ENCODE assay signal across 24 cellular contexts in the genomic region with DNA sequence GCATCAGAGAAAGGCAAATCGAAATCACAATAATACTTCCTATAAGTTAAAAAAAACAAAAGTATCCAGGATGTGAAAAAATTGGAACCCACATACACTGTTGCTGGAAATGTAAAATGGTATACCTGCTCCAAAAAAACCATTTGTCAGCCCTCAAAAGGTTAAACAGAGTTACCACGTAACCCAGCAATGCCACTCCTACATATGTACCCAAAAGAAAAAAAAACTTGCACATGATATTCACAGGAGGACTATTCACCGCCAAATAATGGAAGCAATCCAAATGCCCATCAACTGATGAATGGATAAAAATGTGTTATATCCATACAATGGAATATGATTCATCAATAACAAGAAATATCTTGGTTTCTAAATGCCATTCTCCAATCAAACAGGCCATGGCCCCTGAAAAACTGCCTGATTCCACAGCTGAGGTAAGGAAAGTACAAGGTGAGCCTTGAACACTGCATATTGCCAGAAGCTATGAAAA. TPM values are rescaled to one million over a fixed set of nuclear protein-coding genes. Genes with fewer than 3 reads are reported as not detected.
DNase-seq lines count a peak whose midpoint lies in the region; ATAC-seq, FAIRE-seq and TF ChIP-seq lines count a peak whose summit lies in the region.
"Had no signal": no experiment of that assay in that cellular context is flagged by ENCODE, and none has a peak within 500 bp of the region (broad histone marks: within the 10 kb centered on the region; RNA-seq: fewer than 3 reads in every experiment).

No MANE protein-coding gene starts in this region.

- FAIRE-seq in bronchial epithelial cell (lab: Jason Lieb, UNC) (no peak), HTR-8/SVneo (lab: Jason Lieb, UNC) (no peak)
- FAIRE-seq: GM12891, RCC 7860 had no signal

- peaks cover 82% of the 10 kb centered on the region for H3K36me3 Mint-ChIP-seq in activated T-cell treated with anti-CD3 and anti-CD28 coated beads, Interleukin-2, amount 50 U/mL, for 24 hours (ENCODE audit: low read depth)
- peaks cover 20 to 44% of the 10 kb centered on the region in 2 donors for H3K36me3 Mint-ChIP-seq in stimulated activated naive B cell treated with anti-CD40 and anti-IgM and Interleukin-4, amounts not matched to agents 10 μg/mL and 1 μg/mL and 100 μg/mL, for 72 hours

- H3K4me1 ChIP-seq in HEK293 (ENCODE audit: control insufficient read depth, insufficient read depth, low read length): no peaks in the 10 kb centered on the region
- H3K4me1 ChIP-seq: BLaER1 treated with 17β-estradiol and CSF1 and Interleukin-3, amounts not matched to agents 10 nM and 100 nM had no signal

- no peaks in the 10 kb centered on the region for H3K9me3 ChIP-seq in HEK293 (ENCODE audit: control insufficient read depth, insufficient read depth, low read depth, low read length)
- H3K9me3 ChIP-seq: BLaER1 treated with 17β-estradiol and CSF1 and Interleukin-3, amounts not matched to agents 10 nM and 100 nM had no signal

- no peaks in the 10 kb centered on the region for H3K27me3 ChIP-seq in bronchial epithelial cell (ENCODE audit: control insufficient read depth, insufficient read depth, low read length)
- H3K27me3 ChIP-seq: BLaER1 treated with 17β-estradiol and CSF1 and Interleukin-3, amounts not matched to agents 10 nM and 100 nM had no signal

- H3K27ac Mint-ChIP-seq in activated T-cell treated with anti-CD3 and anti-CD28 coated beads, Interleukin-2, amount 50 U/mL, for 24 hours: peak overlapping the region; percentile 18
- H3K27ac Mint-ChIP-seq in stimulated activated naive B cell treated with anti-CD40 and anti-IgM and Interleukin-4, amounts not matched to agents 10 μg/mL and 1 μg/mL and 100 μg/mL, for 72 hours: peak overlapping the region; percentile 44

- no peak for ATAC-seq in stimulated activated naive B cell treated with anti-CD40 and anti-IgM and Interleukin-4, amounts not matched to agents 10 μg/mL and 1 μg/mL and 100 μg/mL, for 72 hours (replicated peaks)
- ATAC-seq: GM23338 had no signal

- no peak overlapping the region for H3K27ac ChIP-seq in HEK293 (ENCODE audit: extremely low read depth, low read depth, low read length)
- H3K27ac ChIP-seq: 22Rv1; BLaER1 treated with 17β-estradiol and CSF1 and Interleukin-3, amounts not matched to agents 10 nM and 100 nM had no signal

- H3K36me3 ChIP-seq in HEK293 (ENCODE audit: control insufficient read depth in 2 of 2, insufficient read depth in 1 of 2, low read length in 2 of 2) (peaks cover 41 to 70% of the 10 kb centered on the region in 2 experiments), bronchial epithelial cell (ENCODE audit: control insufficient read depth, insufficient read depth, low read length) (peaks cover 1% of the 10 kb centered on the region)

- TF ChIP-seq CTCF in HEK293 (tag by site-specific recombination; IDR thresholded peaks at IDR 0.05) (no peak), bronchial epithelial cell (IDR thresholded peaks at IDR 0.05; ENCODE audit: insufficient read depth, low read length, severe bottlenecking) (no peak)

- no peak overlapping the region for H3K4me3 Mint-ChIP-seq in activated T-cell treated with anti-CD3 and anti-CD28 coated beads, Interleukin-2, amount 50 U/mL, for 24 hours
- no peak overlapping the region for H3K4me3 Mint-ChIP-seq in stimulated activated naive B cell treated with anti-CD40 and anti-IgM and Interleukin-4, amounts not matched to agents 10 μg/mL and 1 μg/mL and 100 μg/mL, for 72 hours
- H3K4me3 Mint-ChIP-seq: CD4-positive, alpha-beta memory T cell; GM23338; IgD-negative memory B cell had no signal

- H3K4me3 ChIP-seq in HEK293 (ENCODE audit: low read depth, low read length) (no peak overlapping the region), bronchial epithelial cell (ENCODE audit: low read depth, low read length) (no peak overlapping the region)
- H3K4me3 ChIP-seq: BLaER1 treated with 17β-estradiol and CSF1 and Interleukin-3, amounts not matched to agents 10 nM and 100 nM; GM23338 had no signal

- CTCF ChIA-PET in HEK293 (lab: Yijun Ruan, JAX): no interaction called here

- no peaks in the 10 kb centered on the region for H3K27me3 Mint-ChIP-seq in activated T-cell treated with anti-CD3 and anti-CD28 coated beads, Interleukin-2, amount 50 U/mL, for 24 hours
- H3K27me3 Mint-ChIP-seq in stimulated activated naive B cell treated with anti-CD40 and anti-IgM and Interleukin-4, amounts not matched to agents 10 μg/mL and 1 μg/mL and 100 μg/mL, for 72 hours: no peaks in the 10 kb centered on the region
- H3K27me3 Mint-ChIP-seq: CD4-positive, alpha-beta memory T cell; IgD-negative memory B cell had no signal

- peaks cover 30% of the 10 kb centered on the region for H3K4me1 Mint-ChIP-seq in activated T-cell treated with anti-CD3 and anti-CD28 coated beads, Interleukin-2, amount 50 U/mL, for 24 hours (ENCODE audit: low read depth)
- no peaks in the 10 kb centered on the region for H3K4me1 Mint-ChIP-seq in stimulated activated naive B cell treated with anti-CD40 and anti-IgM and Interleukin-4, amounts not matched to agents 10 μg/mL and 1 μg/mL and 100 μg/mL, for 72 hours
- H3K4me1 Mint-ChIP-seq: GM23338, IgD-negative memory B cell had no signal

- no peak for DNase-seq in activated T-cell treated with anti-CD3 and anti-CD28 coated beads, Interleukin-2, amount 50 U/mL, for 24 hours
- no peak for DNase-seq in activated T-cell treated with anti-CD3 and anti-CD28 coated beads, Interleukin-2, amount 50 U/mL, for 48 hours
- peak; percentile 6 for DNase-seq in bronchial epithelial cell (ENCODE audit: low read depth)
- DNase-seq in stimulated activated naive B cell treated with anti-CD40 and anti-IgM and Interleukin-4, amounts not matched to agents 10 μg/mL and 1 μg/mL and 100 μg/mL, for 72 hours: no peak
- no peak for DNase-seq in Ammon's horn (ENCODE audit: low spot score)
- DNase-seq in HTR-8/SVneo (ENCODE audit: insufficient read length, low spot score): no peak
- DNase-seq in HuH-7.5 (ENCODE audit: low spot score): no peak
- DNase-seq: CD4-positive, alpha-beta memory T cell; DMS153; HCEC 1CT; MV-4-11; NCI-H1694; NCI-H2081; NCI-H2171; NCI-H524 treated with DMSO at 0.1 percent for 48 hours; OCI-M1; Right ventricle myocardium superior had no signal

- H3K9me3 Mint-ChIP-seq in activated T-cell treated with anti-CD3 and anti-CD28 coated beads, Interleukin-2, amount 50 U/mL, for 24 hours: no peaks in the 10 kb centered on the region
- H3K9me3 Mint-ChIP-seq in stimulated activated naive B cell treated with anti-CD40 and anti-IgM and Interleukin-4, amounts not matched to agents 10 μg/mL and 1 μg/mL and 100 μg/mL, for 72 hours: no peaks in the 10 kb centered on the region
- H3K9me3 Mint-ChIP-seq: CD4-positive, alpha-beta memory T cell; GM23338; IgD-negative memory B cell had no signal

- POLR2A ChIA-PET in HEK293 (lab: Yijun Ruan, JAX): no interaction called here

TF ChIP-seq in HEK293, 187 proteins besides CTCF, POLR2A, EP300 and RAD21:
- TF ChIP-seq SETDB1 (IDR thresholded peaks at IDR 0.05; ENCODE audit: insufficient read length, low read length): no peak
- TF ChIP-seq ZNF10 (tag by site-specific recombination; IDR thresholded peaks at IDR 0.05): peak; percentile 91

RNA-seq across cellular contexts. Expression of a gene that starts 38.8 kb away (rescaled TPM):
- 57.1 and 61.3 TPM in 2 replicates for total RNA-seq in bronchial epithelial cell
